In the genomic region with DNA sequence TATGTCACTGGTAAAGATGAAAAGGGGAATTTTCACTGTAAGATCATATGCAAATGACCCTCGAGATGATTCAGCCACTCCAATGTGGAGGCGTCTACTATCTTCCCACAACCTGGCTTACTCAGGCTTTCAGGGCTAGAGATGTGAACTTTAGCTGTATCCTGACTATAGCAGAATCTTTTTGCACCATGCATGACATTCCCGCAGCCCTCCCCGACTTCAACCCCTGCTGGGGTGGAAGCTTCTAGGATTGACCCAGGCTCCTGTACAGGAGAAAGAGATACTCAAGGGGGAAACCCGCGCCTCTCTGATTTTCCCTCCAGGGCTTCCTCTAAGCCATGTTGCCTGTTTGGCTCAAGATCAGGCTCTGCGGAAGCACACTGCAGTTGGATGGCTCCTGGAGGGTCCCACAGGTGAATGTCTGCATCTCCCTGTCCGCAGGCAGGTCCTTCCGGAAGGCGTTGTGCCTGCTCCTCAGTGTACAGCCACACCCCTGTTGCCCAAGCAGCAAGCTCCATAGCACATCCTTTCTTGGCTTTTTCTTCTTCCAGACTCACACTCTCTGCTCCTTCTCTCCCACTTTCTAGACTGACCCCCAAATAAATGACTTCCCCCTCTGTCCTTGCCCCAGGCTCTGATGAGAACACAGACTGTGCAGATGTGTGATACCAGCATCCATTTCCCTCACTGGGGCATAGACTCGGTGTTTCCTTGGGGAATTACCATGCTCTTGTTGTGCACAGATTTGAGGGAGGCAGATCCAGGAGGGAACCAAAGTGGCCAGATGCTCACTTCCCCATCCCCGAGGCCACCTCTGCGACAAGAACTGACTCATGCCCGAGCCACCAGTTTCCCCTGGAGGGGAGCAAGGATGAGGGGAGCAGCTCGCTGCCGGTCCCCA, we compare ENCODE assay signal across 10 cellular contexts. TPM values are rescaled to one million over a fixed set of nuclear protein-coding genes. Genes with fewer than 3 reads are reported as not detected.
DNase-seq lines count a peak whose midpoint lies in the region; ATAC-seq, FAIRE-seq and TF ChIP-seq lines count a peak whose summit lies in the region.
"Had no signal": no experiment of that assay in that cellular context is flagged by ENCODE, and none has a peak within 500 bp of the region (broad histone marks: within the 10 kb centered on the region; RNA-seq: fewer than 3 reads in every experiment).

No MANE protein-coding gene starts in this region.

- TF ChIP-seq CTCF in kidney (IDR thresholded peaks at IDR 0.05; ENCODE audit: borderline replicate concordance, extremely low read depth, insufficient read depth) = no peak

- peak; percentile 40 for DNase-seq in Caki2 (ENCODE audit: low read depth)
- peak; percentile 29 for DNase-seq in NCI-H226
- DNase-seq in kidney = peak; percentile 37
- no peak for DNase-seq in AML-193 (lab: John Stamatoyannopoulos, UW)
- DNase-seq in Ammon's horn (ENCODE audit: low spot score) = no peak
- DNase-seq: DMS79; effector CD4-positive, alpha-beta T cell had no signal

- FAIRE-seq in kidney (lab: Jason Lieb, UNC) = no peak

- peaks cover 0 to 4% of the 10 kb centered on the region in 2 donors for H3K9me3 ChIP-seq in kidney (ENCODE audit: control insufficient read depth in 1 of 2, low read length in 2 of 2)

- H3K9ac ChIP-seq in kidney (ENCODE audit: low read length in 2 of 2) = no peak overlapping the region

- H3K4me3 ChIP-seq in kidney (ENCODE audit: low read length in 2 of 2) = no peak overlapping the region

- in situ Hi-C loops in Caki2 (cut with HindIII; ENCODE audit: low pct_unique_long_range_greater_than_20kb, low sequenced_read_pairs) = no loop called here

- H3K4me1 ChIP-seq in kidney (ENCODE audit: control insufficient read depth in 1 of 2, insufficient read depth in 1 of 2, low read depth in 1 of 2, low read length in 2 of 2) = no peaks in the 10 kb centered on the region

- intact Hi-C loops in kidney (cut with DNase I) = no loop called here

- no peak overlapping the region for H3K27ac ChIP-seq in kidney (ENCODE audit: low read depth in 2 of 2, low read length in 2 of 2)

- ATAC-seq in GM21717 (IDR thresholded peaks at IDR 0.05; ENCODE audit: unreplicated experiment) = peak; percentile 69
- no peak for ATAC-seq in HG03108 (IDR thresholded peaks at IDR 0.05; ENCODE audit: unreplicated experiment)
- no peak for ATAC-seq in GM18873 (IDR thresholded peaks at IDR 0.05; ENCODE audit: low FRiP score, unreplicated experiment)

- no peaks in the 10 kb centered on the region for H3K36me3 ChIP-seq in kidney (ENCODE audit: control insufficient read depth in 1 of 2, insufficient read depth in 2 of 2, low read length in 2 of 2)

RNA-seq across cellular contexts. Expression of gene POP4, which starts 29.1 kb away (rescaled TPM):
- 141 and 190 TPM in 2 replicates for total RNA-seq in Caki2 (2014; rRNA removed; shearing (Covaris generic); ENCODE audit: low replicate concordance)
- 60.5 TPM for total RNA-seq in kidney
- polyA plus RNA-seq in kidney (ENCODE audit: insufficient read depth, low read depth, low replicate concordance) = 87.9 TPM

RNA-seq across cellular contexts. Expression of gene VSTM2B, which starts 51.2 kb away (rescaled TPM):
- total RNA-seq in Caki2 (2014; rRNA removed; shearing (Covaris generic); ENCODE audit: low replicate concordance) = not detected in 2 replicates
- total RNA-seq in kidney = not detected
- not detected for polyA plus RNA-seq in kidney (ENCODE audit: insufficient read depth, low read depth, low replicate concordance)

Comparison
In these comparisons a context has a peak if more than half of its experiments do, and no peak if none do; other contexts are left out.
1. DNase-seq: peak in Caki2 (single experiment), NCI-H226 (single experiment) and kidney (single experiment); none in AML-193 (0 of 2) and Ammon's horn (single experiment).